Comparison of ENCODE assay signal across 10 cellular contexts in genomic region chr7:73971701-73972341, GRCh38. TPM values are rescaled to one million over a fixed set of nuclear protein-coding genes. Genes with fewer than 3 reads are reported as not detected.
DNase-seq lines count a peak whose midpoint lies in the region; ATAC-seq and TF ChIP-seq lines count a peak whose summit lies in the region.
"Had no signal": no experiment of that assay in that cellular context is flagged by ENCODE, and none has a peak within 500 bp of the region (broad histone marks: within the 10 kb centered on the region; RNA-seq: fewer than 3 reads in every experiment).

No MANE protein-coding gene starts in this region.

- H3K4me2 ChIP-seq in GM23338, result no peak overlapping the region
- no peak overlapping the region for H3K4me2 ChIP-seq in smooth muscle cell

- POLR2A ChIA-PET in RWPE1 (lab: Yijun Ruan, JAX; ENCODE audit: low non-redundant PET), result no interaction called here
- POLR2A ChIA-PET in naive thymus-derived CD4-positive, alpha-beta T cell (lab: Charles Lee), result no interaction called here

- H3K4me1 Mint-ChIP-seq in GM23338, result peaks cover 6% of the 10 kb centered on the region
- peaks cover 0 to 4% (median 0%) of the 10 kb centered on the region in 7 donors for H3K4me1 Mint-ChIP-seq in naive thymus-derived CD4-positive, alpha-beta T cell

- H3K9me3 Mint-ChIP-seq in GM23338, result peaks cover 16% of the 10 kb centered on the region
- H3K9me3 Mint-ChIP-seq in naive thymus-derived CD4-positive, alpha-beta T cell, result peaks cover 0 to 8% (median 1%) of the 10 kb centered on the region in 11 donors
- H3K9me3 Mint-ChIP-seq: activated B cell treated with CpG ODN at 0.5 μM for 24 hours had no signal

- peaks cover 23% of the 10 kb centered on the region for H3K27me3 Mint-ChIP-seq in GM23338 (ENCODE audit: insufficient read depth, low read depth, poor library complexity)
- H3K27me3 Mint-ChIP-seq in naive thymus-derived CD4-positive, alpha-beta T cell, result peaks cover 0 to 20% (median 0%) of the 10 kb centered on the region in 5 donors
- H3K27me3 Mint-ChIP-seq: activated B cell treated with CpG ODN at 0.5 μM for 24 hours had no signal

- 71% methylated on average over 13 of the region's 13 CpGs for WGBS in smooth muscle cell (ENCODE audit: low lambda C conversion rate)
- 62 to 64% methylated on average over 13 of the region's 13 CpGs for WGBS in heart right ventricle, 2 donors

- no peaks in the 10 kb centered on the region for H3K27me3 ChIP-seq in GM23338 (ENCODE audit: insufficient read depth)
- peaks cover 10% of the 10 kb centered on the region for H3K27me3 ChIP-seq in foreskin keratinocyte
- H3K27me3 ChIP-seq in smooth muscle cell (ENCODE audit: low read depth), result no peaks in the 10 kb centered on the region
- H3K27me3 ChIP-seq in heart right ventricle, result peaks cover 0 to 16% (median 0%) of the 10 kb centered on the region in 7 donors
- no peaks in the 10 kb centered on the region for H3K27me3 ChIP-seq in naive thymus-derived CD4-positive, alpha-beta T cell (ENCODE audit: control insufficient read depth in 2 of 2, insufficient read depth in 2 of 2, low read length in 2 of 2)

- H3K9me3 ChIP-seq in smooth muscle cell (replicated peaks; ENCODE audit: low read depth), result no peaks in the 10 kb centered on the region
- no peaks in the 10 kb centered on the region for H3K9me3 ChIP-seq in heart right ventricle
- no peaks in the 10 kb centered on the region for H3K9me3 ChIP-seq in naive thymus-derived CD4-positive, alpha-beta T cell (ENCODE audit: control insufficient read depth in 2 of 3, low read length in 3 of 3)

- H3K9me2 ChIP-seq in GM23338 (ENCODE audit: insufficient read depth), result 0 out of 2 replicates have a peak, but pooled peaks cover 3% of the 10 kb centered on the region

- no peak overlapping the region for H3K4me3 ChIP-seq in GM23338
- H3K4me3 ChIP-seq in smooth muscle cell, result no peak overlapping the region
- H3K4me3 ChIP-seq in heart right ventricle, result no peak overlapping the region
- H3K4me3 ChIP-seq in naive thymus-derived CD4-positive, alpha-beta T cell (ENCODE audit: low read length), result no peak overlapping the region

- peaks cover 3% of the 10 kb centered on the region; the same call in 1 of the 2 replicates for H3K4me1 ChIP-seq in GM23338 (ENCODE audit: insufficient read depth)
- H3K4me1 ChIP-seq in foreskin keratinocyte, result no peaks in the 10 kb centered on the region
- H3K4me1 ChIP-seq in smooth muscle cell (ENCODE audit: low read depth), result no peaks in the 10 kb centered on the region
- no peaks in the 10 kb centered on the region for H3K4me1 ChIP-seq in heart right ventricle
- H3K4me1 ChIP-seq in naive thymus-derived CD4-positive, alpha-beta T cell (ENCODE audit: control insufficient read depth in 2 of 2, insufficient read depth in 2 of 2, low read length in 2 of 2), result no peaks in the 10 kb centered on the region

- intact Hi-C loops in heart right ventricle (cut with DNase I), result loop anchor here in 1 of 10 donors (10.0 kb wide), 1 partner anchor 97 kb away; no protein-coding TSS in a partner anchor
- intact Hi-C loops in naive thymus-derived CD4-positive, alpha-beta T cell (cut with micrococcal nuclease), result no loop called here

- H4K20me1 ChIP-seq in GM23338 (replicated peaks; ENCODE audit: insufficient read depth) (no peaks in the 10 kb centered on the region), smooth muscle cell (ENCODE audit: low read depth) (no peaks in the 10 kb centered on the region)

- no peaks in the 10 kb centered on the region for H3K79me2 ChIP-seq in GM23338 (replicated peaks; ENCODE audit: insufficient read depth)
- H3K79me2 ChIP-seq in smooth muscle cell (ENCODE audit: low read depth), result no peaks in the 10 kb centered on the region

- TF ChIP-seq CTCF in GM23338 (conservative IDR thresholded peaks at IDR 0.05; ENCODE audit: low read depth in 2 of 2), result peak; percentile 49 to 62
- TF ChIP-seq CTCF in RWPE1 (conservative IDR thresholded peaks at IDR 0.05; ENCODE audit: low read depth), result no peak; the same call in 1 of the 2 replicates
- TF ChIP-seq CTCF in foreskin keratinocyte (conservative IDR thresholded peaks at IDR 0.05), result peak; percentile 52
- peak; percentile 7 for TF ChIP-seq CTCF in smooth muscle cell (IDR thresholded peaks at IDR 0.05; ENCODE audit: borderline replicate concordance, insufficient read depth, poor library complexity, severe bottlenecking)
- TF ChIP-seq CTCF in heart right ventricle (IDR thresholded peaks at IDR 0.05), result no peak

- DNase-seq in GM23338 (ENCODE audit: low spot score) (peak; percentile 86), RWPE1 (ENCODE audit: low spot score) (peak; percentile 40), foreskin keratinocyte (peak in 1 of 2 donors; percentile 14), smooth muscle cell (lab: John Stamatoyannopoulos, UW; ENCODE audit: unreplicated experiment) (no peak), heart right ventricle (no peak), NCI-H146 (lab: John Stamatoyannopoulos, UW) (no peak)
- no peak for DNase-seq in naive thymus-derived CD4-positive, alpha-beta T cell
- DNase-seq: activated B cell treated with CpG ODN at 0.5 μM for 24 hours; activated naive CD4-positive, alpha-beta T cell treated with Interleukin-2 at 50 U/mL for 16 hours; OCI-M1 had no signal

- no peaks in the 10 kb centered on the region for H3K36me3 ChIP-seq in GM23338 (ENCODE audit: insufficient read depth)
- no peaks in the 10 kb centered on the region for H3K36me3 ChIP-seq in smooth muscle cell (ENCODE audit: low read depth)
- H3K36me3 ChIP-seq in heart right ventricle, result no peaks in the 10 kb centered on the region
- no peaks in the 10 kb centered on the region for H3K36me3 ChIP-seq in naive thymus-derived CD4-positive, alpha-beta T cell (ENCODE audit: control insufficient read depth in 2 of 3, insufficient read depth in 3 of 3, low read length in 3 of 3)

- H3F3A ChIP-seq in GM23338 (replicated peaks; ENCODE audit: low read depth) (no peaks in the 10 kb centered on the region), smooth muscle cell (ENCODE audit: low read depth) (no peaks in the 10 kb centered on the region)

- H3K36me3 Mint-ChIP-seq in GM23338 (ENCODE audit: low read depth), result peaks cover 11% of the 10 kb centered on the region; the same call in 2 of the 3 replicates
- H3K36me3 Mint-ChIP-seq in naive thymus-derived CD4-positive, alpha-beta T cell, result no peaks in the 10 kb centered on the region

- H3K27ac ChIP-seq in GM23338 (ENCODE audit: low read depth) (no peak overlapping the region), RWPE1 (peak overlapping the region; percentile 63), foreskin keratinocyte (no peak overlapping the region), smooth muscle cell (ENCODE audit: low read depth) (no peak overlapping the region), heart right ventricle (no peak overlapping the region)
- H3K27ac ChIP-seq in naive thymus-derived CD4-positive, alpha-beta T cell (ENCODE audit: low read depth, low read length), result no peak overlapping the region

- H3K9ac ChIP-seq in smooth muscle cell (ENCODE audit: low read depth), result no peak overlapping the region

- peak overlapping the region; percentile 86 for H2AFZ ChIP-seq in GM23338
- no peak overlapping the region for H2AFZ ChIP-seq in smooth muscle cell (ENCODE audit: low read depth)

- no peak overlapping the region for H3K4me3 Mint-ChIP-seq in GM23338
- H3K4me3 Mint-ChIP-seq in naive thymus-derived CD4-positive, alpha-beta T cell, result no peak overlapping the region
- H3K4me3 Mint-ChIP-seq: activated B cell treated with CpG ODN at 0.5 μM for 24 hours had no signal

- CTCF ChIA-PET in RWPE1 (lab: Yijun Ruan, JAX), result interaction anchor here (0.6 kb wide), 1 partner anchor 20 kb away, joined by 3 read pairs; no protein-coding TSS in a partner anchor
- CTCF ChIA-PET in naive thymus-derived CD4-positive, alpha-beta T cell (lab: Charles Lee), result no interaction called here

- peak overlapping the region; percentile 77 for H3K27ac Mint-ChIP-seq in GM23338
- no peak overlapping the region for H3K27ac Mint-ChIP-seq in naive thymus-derived CD4-positive, alpha-beta T cell
- H3K27ac Mint-ChIP-seq: activated B cell treated with CpG ODN at 0.5 μM for 24 hours had no signal

- peak; percentile 98 for ATAC-seq in GM23338
- peak; percentile 65 for ATAC-seq in foreskin keratinocyte
- ATAC-seq in heart right ventricle, result no peak
- ATAC-seq in naive thymus-derived CD4-positive, alpha-beta T cell, result no peak

TF ChIP-seq in GM23338, 12 proteins besides CTCF, POLR2A, EP300 and RAD21 (continues in another document):
- no peak for TF ChIP-seq STAT1 (IDR thresholded peaks at IDR 0.05; ENCODE audit: unreplicated experiment)
- TF ChIP-seq, protein P1, sequence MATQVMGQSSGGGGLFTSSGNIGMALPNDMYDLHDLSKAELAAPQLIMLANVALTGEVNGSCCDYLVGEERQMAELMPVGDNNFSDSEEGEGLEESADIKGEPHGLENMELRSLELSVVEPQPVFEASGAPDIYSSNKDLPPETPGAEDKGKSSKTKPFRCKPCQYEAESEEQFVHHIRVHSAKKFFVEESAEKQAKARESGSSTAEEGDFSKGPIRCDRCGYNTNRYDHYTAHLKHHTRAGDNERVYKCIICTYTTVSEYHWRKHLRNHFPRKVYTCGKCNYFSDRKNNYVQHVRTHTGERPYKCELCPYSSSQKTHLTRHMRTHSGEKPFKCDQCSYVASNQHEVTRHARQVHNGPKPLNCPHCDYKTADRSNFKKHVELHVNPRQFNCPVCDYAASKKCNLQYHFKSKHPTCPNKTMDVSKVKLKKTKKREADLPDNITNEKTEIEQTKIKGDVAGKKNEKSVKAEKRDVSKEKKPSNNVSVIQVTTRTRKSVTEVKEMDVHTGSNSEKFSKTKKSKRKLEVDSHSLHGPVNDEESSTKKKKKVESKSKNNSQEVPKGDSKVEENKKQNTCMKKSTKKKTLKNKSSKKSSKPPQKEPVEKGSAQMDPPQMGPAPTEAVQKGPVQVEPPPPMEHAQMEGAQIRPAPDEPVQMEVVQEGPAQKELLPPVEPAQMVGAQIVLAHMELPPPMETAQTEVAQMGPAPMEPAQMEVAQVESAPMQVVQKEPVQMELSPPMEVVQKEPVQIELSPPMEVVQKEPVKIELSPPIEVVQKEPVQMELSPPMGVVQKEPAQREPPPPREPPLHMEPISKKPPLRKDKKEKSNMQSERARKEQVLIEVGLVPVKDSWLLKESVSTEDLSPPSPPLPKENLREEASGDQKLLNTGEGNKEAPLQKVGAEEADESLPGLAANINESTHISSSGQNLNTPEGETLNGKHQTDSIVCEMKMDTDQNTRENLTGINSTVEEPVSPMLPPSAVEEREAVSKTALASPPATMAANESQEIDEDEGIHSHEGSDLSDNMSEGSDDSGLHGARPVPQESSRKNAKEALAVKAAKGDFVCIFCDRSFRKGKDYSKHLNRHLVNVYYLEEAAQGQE (IDR thresholded peaks at IDR 0.05; ENCODE audit: unreplicated experiment), result no peak
- TF ChIP-seq CREB1 (CRISPR knock-in tag; IDR thresholded peaks at IDR 0.05; ENCODE audit: low read depth), result no peak

RNA-seq across cellular contexts. Expression of gene ELN, which starts 56.2 kb away (rescaled TPM):
- total RNA-seq in GM23338 (2014; rRNA removed; shearing (Covaris generic)), result 4.0 and 5.6 TPM in 2 replicates
- polyA plus RNA-seq in GM23338 (2016; fragmentation: Nextera tagmentation; extraction: Ambion mirVana) (1.1 TPM in 2 replicates), foreskin keratinocyte (not detected in 2 replicates), smooth muscle cell (0.21 TPM in 1 of 2 replicates, not detected in the other), heart right ventricle (10 to 100 TPM; 65.8 to 99.8 TPM)
- total RNA-seq in foreskin keratinocyte (not detected in 2 replicates), smooth muscle cell (0.13 and 1.1 TPM in 2 replicates), heart right ventricle (10 to 100 TPM; 14.2 to 65.0 (median 22.0) TPM)
- total RNA-seq in naive thymus-derived CD4-positive, alpha-beta T cell, result under 1 TPM in 3 of 5 experiments, not detected in 2; 0.11 to 0.67 (median 0.66) TPM
- polyA plus RNA-seq in naive thymus-derived CD4-positive, alpha-beta T cell, result not detected
- total RNA-seq: activated B cell treated with CpG ODN at 0.5 μM for 24 hours had no signal

Comparison
In these comparisons a context has a peak if more than half of its experiments do, and no peak if none do; other contexts are left out.
1. ATAC-seq: peak in GM23338 (single experiment) and foreskin keratinocyte (single experiment); none in heart right ventricle (0 of 8) and naive thymus-derived CD4-positive, alpha-beta T cell (single experiment).
2. DNase-seq: peak in GM23338 (single experiment) and RWPE1 (single experiment); none in smooth muscle cell (single experiment), heart right ventricle (0 of 2), NCI-H146 (single experiment) and naive thymus-derived CD4-positive, alpha-beta T cell (0 of 9).
3. CTCF ChIP-seq: peak in GM23338 (2 of 2), foreskin keratinocyte (single experiment) and smooth muscle cell (single experiment); none in RWPE1 (single experiment) and heart right ventricle (0 of 9).